ENCODE assay signal across 8 cellular contexts in the genomic region with DNA sequence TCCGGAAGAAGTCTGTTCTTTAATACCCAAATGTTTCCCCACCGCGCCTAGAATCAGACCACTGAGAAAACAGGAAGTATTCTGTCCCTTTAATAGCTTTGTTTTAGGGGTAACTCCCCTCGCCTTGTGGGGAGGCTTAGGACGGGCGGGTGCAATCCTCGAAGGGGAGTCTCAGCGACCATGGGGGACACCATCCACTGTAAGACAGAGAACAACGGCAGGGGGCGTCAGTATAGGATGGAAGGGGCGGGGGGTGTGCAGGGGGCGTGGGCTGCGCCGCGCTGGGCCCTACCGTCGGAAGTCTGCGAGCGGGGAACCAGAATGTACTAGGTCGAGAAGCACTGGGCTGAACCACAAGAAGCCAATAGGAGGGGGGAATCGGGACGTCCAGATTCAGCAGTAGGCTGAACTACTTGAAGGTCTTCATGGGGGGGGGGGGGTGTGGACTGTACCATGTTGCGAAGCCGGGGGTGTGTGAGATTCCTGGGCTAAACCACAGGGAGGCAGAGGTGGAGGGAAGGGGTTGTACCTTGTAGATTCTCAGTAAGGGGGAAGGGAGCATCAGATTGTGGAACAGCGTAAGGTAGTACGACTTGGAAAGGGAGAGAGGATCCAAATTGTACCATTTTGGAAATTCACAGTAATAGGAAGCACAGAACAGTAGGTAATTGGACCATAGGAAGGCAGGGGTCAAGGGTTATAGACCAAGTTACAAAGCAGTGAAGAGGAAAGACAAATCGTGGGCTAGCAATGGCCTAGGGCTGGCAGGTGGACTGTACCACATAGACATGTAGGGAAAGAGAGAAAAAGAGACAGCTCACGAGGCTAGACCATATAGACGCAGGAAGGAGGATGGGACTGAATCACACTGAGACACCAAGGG. TPM values are rescaled to one million over a fixed set of nuclear protein-coding genes. Genes with fewer than 3 reads are reported as not detected.
DNase-seq lines count a peak whose midpoint lies in the region; ATAC-seq, FAIRE-seq and TF ChIP-seq lines count a peak whose summit lies in the region.

No MANE protein-coding gene starts in this region.

- intact Hi-C loops in endothelial cell of umbilical vein (cut with micrococcal nuclease): loop anchor here (1.0 to 10.0 kb wide), 4 partner anchors 8 to 357 kb away; partner anchors contain the start of genes CA11, GYS1, RPL18 and RUVBL2

- H3K27ac ChIP-seq in CD4-positive, CD25-positive, alpha-beta regulatory T cell (ENCODE audit: insufficient read depth, low read length, poor library complexity, severe bottlenecking): peak overlapping the region; percentile 95
- no peak overlapping the region for H3K27ac ChIP-seq in endothelial cell of umbilical vein (ENCODE audit: insufficient read depth, low read depth, low read length)

- no peak for FAIRE-seq in HTR-8/SVneo (lab: Jason Lieb, UNC)
- FAIRE-seq in endothelial cell of umbilical vein (lab: Jason Lieb, UNC): no peak

- H3K4me1 Mint-ChIP-seq in CD4-positive, CD25-positive, alpha-beta regulatory T cell: peaks cover 9 to 60% (median 16%) of the 10 kb centered on the region in 4 donors

- H3K4me3 ChIP-seq in CD4-positive, CD25-positive, alpha-beta regulatory T cell (ENCODE audit: low read depth, low read length): peak overlapping the region; percentile 86
- peak overlapping the region in 2 of 3 experiments; percentile 30 to 34 for H3K4me3 ChIP-seq in endothelial cell of umbilical vein (replicated peaks in 1 of 3; ENCODE audit: insufficient read depth in 1 of 3, low read depth in 1 of 3, low read length in 3 of 3)

- no peaks in the 10 kb centered on the region for H3K27me3 Mint-ChIP-seq in CD4-positive, CD25-positive, alpha-beta regulatory T cell

- no peaks in the 10 kb centered on the region for H3K27me3 ChIP-seq in CD4-positive, CD25-positive, alpha-beta regulatory T cell (ENCODE audit: control insufficient read depth, insufficient read depth, low read length)
- peaks cover 5 to 13% of the 10 kb centered on the region in 2 experiments for H3K27me3 ChIP-seq in endothelial cell of umbilical vein (ENCODE audit: control insufficient read depth in 2 of 2, insufficient read depth in 2 of 2, low read length in 2 of 2)

- H3K9me1 ChIP-seq in endothelial cell of umbilical vein (replicated peaks; ENCODE audit: control insufficient read depth, extremely low read depth, insufficient read depth, low read length): no peaks in the 10 kb centered on the region

- H3K9ac ChIP-seq in endothelial cell of umbilical vein (replicated peaks; ENCODE audit: extremely low read depth, insufficient read depth, low read length): peak overlapping the region; percentile 45

- ATAC-seq in CD4-positive, CD25-positive, alpha-beta regulatory T cell (ENCODE audit: low read depth in 2 of 2): peak; percentile 29 to 33
- peak; percentile 8 for ATAC-seq in GM19438 (IDR thresholded peaks at IDR 0.05; ENCODE audit: low read depth, unreplicated experiment)

- H3K4me3 Mint-ChIP-seq in CD4-positive, CD25-positive, alpha-beta regulatory T cell: peak overlapping the region; percentile 91 to 99 (median 96)

- H3K9me3 ChIP-seq in CD4-positive, CD25-positive, alpha-beta regulatory T cell (ENCODE audit: control insufficient read depth in 2 of 2, low read length in 2 of 2): no peaks in the 10 kb centered on the region
- no peaks in the 10 kb centered on the region for H3K9me3 ChIP-seq in endothelial cell of umbilical vein (replicated peaks; ENCODE audit: control insufficient read depth, insufficient read depth, low read length)

- H3K27ac Mint-ChIP-seq in CD4-positive, CD25-positive, alpha-beta regulatory T cell: peak overlapping the region; percentile 97 to 98 (median 98)

- H2AFZ ChIP-seq in endothelial cell of umbilical vein (ENCODE audit: low read depth, low read length): peak overlapping the region; percentile 76

- H3K9me3 Mint-ChIP-seq in CD4-positive, CD25-positive, alpha-beta regulatory T cell: peaks cover 0 to 2% (median 0%) of the 10 kb centered on the region in 7 donors

- no TSS peak for BruUV-seq in endothelial cell of umbilical vein (replicated peaks; lab: Mats Ljungman, UMichigan)

- peak; percentile 79 to 96 (median 91) for DNase-seq in CD4-positive, CD25-positive, alpha-beta regulatory T cell
- DNase-seq in HTR-8/SVneo (ENCODE audit: insufficient read length, low spot score) (peak; percentile 88), NOMO-1 treated with dmso at 0.1 percent for 144 hours (lab: John Stamatoyannopoulos, UW; ENCODE audit: unreplicated experiment) (peak; percentile 75), endothelial cell of umbilical vein (ENCODE audit: low read depth, low spot score) (peak; percentile 89), middle frontal gyrus (ENCODE audit: extremely low spot score, low spot score) (peak; percentile 61)
- peak; percentile 80 for DNase-seq in activated CD8-positive, alpha-beta memory T cell treated with anti-CD3 and anti-CD28 coated beads, Interleukin-2, amount 50 U/mL, for 48 hours
- DNase-seq in stimulated activated CD8-positive, alpha-beta memory T cell treated with anti-CD3 and anti-CD28 coated beads, Interleukin-4, amount 100 ng/mL, for 48 hours: peak; percentile 76

- peaks cover 3% of the 10 kb centered on the region for H3K36me3 ChIP-seq in CD4-positive, CD25-positive, alpha-beta regulatory T cell (ENCODE audit: control insufficient read depth, insufficient read depth, low read length)
- H3K36me3 ChIP-seq in endothelial cell of umbilical vein (ENCODE audit: control insufficient read depth in 2 of 2, extremely low read depth in 1 of 2, insufficient read depth in 2 of 2, low read length in 2 of 2): no peaks in the 10 kb centered on the region

- TF ChIP-seq POLR2A in endothelial cell of umbilical vein (IDR thresholded peaks at IDR 0.05; ENCODE audit: low read depth, low read length): no peak

- H3K36me3 Mint-ChIP-seq in CD4-positive, CD25-positive, alpha-beta regulatory T cell: peaks cover 4% of the 10 kb centered on the region

- no peaks in the 10 kb centered on the region for H3K79me2 ChIP-seq in endothelial cell of umbilical vein (ENCODE audit: control insufficient read depth, insufficient read depth, low read length)

- no peaks in the 10 kb centered on the region for H4K20me1 ChIP-seq in endothelial cell of umbilical vein (replicated peaks; ENCODE audit: control insufficient read depth, extremely low read depth, insufficient read depth, low read length)

- CTCF ChIA-PET in endothelial cell of umbilical vein (lab: Charles Lee): interaction anchor here (0.6 kb wide), 1 partner anchor 206 kb away, joined by 4 read pairs; no protein-coding TSS in a partner anchor

- TF ChIP-seq CTCF in endothelial cell of umbilical vein (IDR thresholded peaks at IDR 0.05; ENCODE audit: extremely low read depth in 1 of 2, insufficient read depth in 1 of 2, low read depth in 1 of 2, low read length in 2 of 2): peak in 1 of 2 donors; percentile 20

- peak overlapping the region; percentile 49 for H3K4me2 ChIP-seq in endothelial cell of umbilical vein (ENCODE audit: insufficient read depth, low read length)

- H3K4me1 ChIP-seq in CD4-positive, CD25-positive, alpha-beta regulatory T cell (ENCODE audit: control insufficient read depth, insufficient read depth, low read length, poor library complexity, severe bottlenecking): peaks cover 36% of the 10 kb centered on the region
- H3K4me1 ChIP-seq in endothelial cell of umbilical vein (ENCODE audit: control insufficient read depth, extremely low read depth, insufficient read depth, low read length): peaks cover 26% of the 10 kb centered on the region

- POLR2A ChIA-PET in endothelial cell of umbilical vein (lab: Charles Lee): interaction anchor here (0.6 kb wide), 1 partner anchor 19 kb away, joined by 9 read pairs; no protein-coding TSS in a partner anchor

- dilution Hi-C loops in endothelial cell of umbilical vein (cut with MboI; ENCODE audit: extremely low pct_ligation_motif_present, low sequenced_read_pairs): no loop called here

RNA-seq across cellular contexts. Expression of gene DBP, which starts 1.0 kb away (rescaled TPM):
- 37.7 TPM for total RNA-seq in CD4-positive, CD25-positive, alpha-beta regulatory T cell
- 10 to 100 TPM; 71.2 to 96.6 (median 85.8) TPM for polyA plus RNA-seq in CD4-positive, CD25-positive, alpha-beta regulatory T cell
- 0.78 and 1.5 TPM in 2 replicates for total RNA-seq in endothelial cell of umbilical vein
- 1.8 and 2.0 TPM in 2 replicates for polyA plus RNA-seq in endothelial cell of umbilical vein
- 0.80 and 1.8 TPM in 2 replicates for polyA plus RNA-seq in endothelial cell of umbilical vein (2011; cell fraction: cytosol; rRNA removed)
- polyA plus RNA-seq in endothelial cell of umbilical vein (2011; cell fraction: nucleus; rRNA removed): 0.43 and 0.76 TPM in 2 replicates
- 0.75 and 1.6 TPM in 2 replicates for polyA plus RNA-seq in endothelial cell of umbilical vein (2012)
- 0.68 TPM in 1 of 2 replicates, not detected in the other for polyA minus RNA-seq in endothelial cell of umbilical vein
- polyA minus RNA-seq in endothelial cell of umbilical vein (2011; cell fraction: cytosol; rRNA and poly(A)+ RNA removed): 9.1 TPM
- 0.29 and 0.48 TPM in 2 replicates for polyA minus RNA-seq in endothelial cell of umbilical vein (2011; cell fraction: nucleus; rRNA and poly(A)+ RNA removed)

RNA-seq across cellular contexts. Expression of gene CA11, which starts 7.8 kb away (rescaled TPM):
- total RNA-seq in CD4-positive, CD25-positive, alpha-beta regulatory T cell: 10.4 TPM
- 1 to 10 TPM; 4.1 to 6.3 (median 5.2) TPM for polyA plus RNA-seq in CD4-positive, CD25-positive, alpha-beta regulatory T cell
- 2.8 TPM in 2 replicates for total RNA-seq in endothelial cell of umbilical vein
- 2.6 and 4.7 TPM in 2 replicates for polyA plus RNA-seq in endothelial cell of umbilical vein
- 0.90 and 1.3 TPM in 2 replicates for polyA plus RNA-seq in endothelial cell of umbilical vein (2011; cell fraction: cytosol; rRNA removed)
- 1.1 and 4.5 TPM in 2 replicates for polyA plus RNA-seq in endothelial cell of umbilical vein (2011; cell fraction: nucleus; rRNA removed)
- polyA plus RNA-seq in endothelial cell of umbilical vein (2012): 3.1 and 7.2 TPM in 2 replicates
- polyA minus RNA-seq in endothelial cell of umbilical vein: 0.39 and 0.70 TPM in 2 replicates
- polyA minus RNA-seq in endothelial cell of umbilical vein (2011; cell fraction: cytosol; rRNA and poly(A)+ RNA removed): 5.7 TPM
- 0.29 and 0.82 TPM in 2 replicates for polyA minus RNA-seq in endothelial cell of umbilical vein (2011; cell fraction: nucleus; rRNA and poly(A)+ RNA removed)

RNA-seq across cellular contexts. Expression of gene SPHK2, which starts 18.9 kb away (rescaled TPM):
- 13.0 TPM for total RNA-seq in CD4-positive, CD25-positive, alpha-beta regulatory T cell
- 1 to 10 TPM; 4.8 to 8.4 (median 7.5) TPM for polyA plus RNA-seq in CD4-positive, CD25-positive, alpha-beta regulatory T cell
- 30.5 and 31.1 TPM in 2 replicates for total RNA-seq in endothelial cell of umbilical vein
- polyA plus RNA-seq in endothelial cell of umbilical vein: 20.2 and 23.4 TPM in 2 replicates
- 8.2 and 10.7 TPM in 2 replicates for polyA plus RNA-seq in endothelial cell of umbilical vein (2011; cell fraction: cytosol; rRNA removed)
- 26.2 and 26.5 TPM in 2 replicates for polyA plus RNA-seq in endothelial cell of umbilical vein (2011; cell fraction: nucleus; rRNA removed)
- polyA plus RNA-seq in endothelial cell of umbilical vein (2012): 9.2 and 11.3 TPM in 2 replicates
- polyA minus RNA-seq in endothelial cell of umbilical vein: 11.7 and 14.6 TPM in 2 replicates
- polyA minus RNA-seq in endothelial cell of umbilical vein (2011; cell fraction: cytosol; rRNA and poly(A)+ RNA removed): 10.9 TPM
- 14.6 and 21.1 TPM in 2 replicates for polyA minus RNA-seq in endothelial cell of umbilical vein (2011; cell fraction: nucleus; rRNA and poly(A)+ RNA removed)

RNA-seq across cellular contexts. Expression of gene RPL18, which starts 19.2 kb away (rescaled TPM):
- total RNA-seq in CD4-positive, CD25-positive, alpha-beta regulatory T cell: 1,690 TPM
- 1,000 to 10,000 TPM; 1,618 to 2,428 (median 2,131) TPM for polyA plus RNA-seq in CD4-positive, CD25-positive, alpha-beta regulatory T cell
- 1,402 and 1,407 TPM in 2 replicates for total RNA-seq in endothelial cell of umbilical vein
- polyA plus RNA-seq in endothelial cell of umbilical vein: 2,154 and 2,376 TPM in 2 replicates
- polyA plus RNA-seq in endothelial cell of umbilical vein (2011; cell fraction: cytosol; rRNA removed): 1,380 and 1,833 TPM in 2 replicates
- polyA plus RNA-seq in endothelial cell of umbilical vein (2011; cell fraction: nucleus; rRNA removed): 597 and 638 TPM in 2 replicates
- 1,901 and 3,069 TPM in 2 replicates for polyA plus RNA-seq in endothelial cell of umbilical vein (2012)
- 547 and 582 TPM in 2 replicates for polyA minus RNA-seq in endothelial cell of umbilical vein
- 814 TPM for polyA minus RNA-seq in endothelial cell of umbilical vein (2011; cell fraction: cytosol; rRNA and poly(A)+ RNA removed)
- polyA minus RNA-seq in endothelial cell of umbilical vein (2011; cell fraction: nucleus; rRNA and poly(A)+ RNA removed): 103 and 151 TPM in 2 replicates

RNA-seq across cellular contexts. Expression of gene FAM83E, which starts 23.3 kb away (rescaled TPM):
- 0.76 TPM for total RNA-seq in CD4-positive, CD25-positive, alpha-beta regulatory T cell
- under 1 TPM in 1 of 4 donors, not detected in 3; 0.31 TPM for polyA plus RNA-seq in CD4-positive, CD25-positive, alpha-beta regulatory T cell
- total RNA-seq in endothelial cell of umbilical vein: 1.7 and 3.5 TPM in 2 replicates
- 0.04 and 0.10 TPM in 2 replicates for polyA plus RNA-seq in endothelial cell of umbilical vein
- not detected in 2 replicates for polyA plus RNA-seq in endothelial cell of umbilical vein (2011; cell fraction: cytosol; rRNA removed)
- 0.76 and 1.0 TPM in 2 replicates for polyA plus RNA-seq in endothelial cell of umbilical vein (2011; cell fraction: nucleus; rRNA removed)
- polyA plus RNA-seq in endothelial cell of umbilical vein (2012): not detected in 2 replicates
- 0.59 and 0.63 TPM in 2 replicates for polyA minus RNA-seq in endothelial cell of umbilical vein
- not detected for polyA minus RNA-seq in endothelial cell of umbilical vein (2011; cell fraction: cytosol; rRNA and poly(A)+ RNA removed)
- polyA minus RNA-seq in endothelial cell of umbilical vein (2011; cell fraction: nucleus; rRNA and poly(A)+ RNA removed): 0.91 and 4.4 TPM in 2 replicates

Comparison
In these comparisons a context has a peak if more than half of its experiments do, and no peak if none do; other contexts are left out.
1. RNA of gene DBP, which starts 1.0 kb away (total RNA-seq): 37.7 TPM in CD4-positive, CD25-positive, alpha-beta regulatory T cell (single experiment); 0.78 to 1.5 TPM in endothelial cell of umbilical vein; every median in the first group is over 10 times any median in the second.
2. Peak in every context shown above with its lines, with median percentiles within 50 percentile points of each other: DNase-seq.